ENCODE assay signal across 25 cellular contexts in genomic region chr12:66684222-66684621, GRCh38. TPM values are rescaled to one million over a fixed set of nuclear protein-coding genes. Genes with fewer than 3 reads are reported as not detected.
"Had no signal": no experiment of that assay in that cellular context is flagged by ENCODE, and none has a peak within 500 bp of the region (broad histone marks: within the 10 kb centered on the region; RNA-seq: fewer than 3 reads in every experiment).

No MANE protein-coding gene starts in this region.

- H3K4me3 ChIP-seq: left ventricle myocardium inferior, lung, mucosa of descending colon, ovary, right atrium auricular region, right lobe of liver, smooth muscle cell, tibial nerve, uterus had no signal

- FAIRE-seq: islet of Langerhans, kidney had no signal

- H3K27me3 ChIP-seq: ovary, right atrium auricular region, right lobe of liver, uterus had no signal

- DNase-seq: hypothalamus; immature natural killer cell; kidney; left ventricle myocardium inferior; midbrain; mucosa of descending colon; naive thymus-derived CD4-positive, alpha-beta T cell; ovary; right lobe of liver; stimulated activated CD4-positive, alpha-beta T cell treated with anti-CD3 and anti-CD28 coated beads, Interleukin-1b, Interleukin-23, amount 100 ng/mL, for 48 hours; stimulated activated CD4-positive, alpha-beta T cell treated with anti-CD3 and anti-CD28 coated beads, Interleukin-2, amount 100 ng/mL, for 48 hours; stimulated activated CD4-positive, alpha-beta T cell treated with anti-CD3 and anti-CD28 coated beads, Interleukin-4, amount 100 ng/mL, for 4 hours; stimulated activated CD8-positive, alpha-beta memory T cell treated with anti-CD3 and anti-CD28 coated beads, Interleukin-4, amount 100 ng/mL, for 48 hours; stimulated activated naive CD4-positive, alpha-beta T cell treated with Interleukin-2 at 50 U/mL for 16 hours; stimulated activated naive CD8-positive, alpha-beta T cell treated with anti-CD3 and anti-CD28 coated beads, Interleukin-15, amount 100 ng/mL, for 72 hours; substantia nigra; uterus had no signal

- H3K4me2 ChIP-seq: smooth muscle cell had no signal

- H3K27ac ChIP-seq: left ventricle myocardium inferior, ovary, right atrium auricular region, right lobe of liver, tibial nerve, uterus had no signal

- H3K4me1 ChIP-seq: left ventricle myocardium inferior, right atrium auricular region, right lobe of liver, uterus had no signal

- H3K9me3 ChIP-seq: left ventricle myocardium inferior, mucosa of descending colon, ovary, right atrium auricular region, right lobe of liver, tibial nerve, uterus had no signal

- H3K36me3 ChIP-seq: left ventricle myocardium inferior, ovary, right atrium auricular region, right lobe of liver, tibial nerve, uterus had no signal

- ATAC-seq: mucosa of descending colon; naive thymus-derived CD4-positive, alpha-beta T cell; natural killer cell treated with Interleukin-12 subunit alpha and Interleukin-12 subunit beta and Interleukin-15 and Interleukin-18, amount 100 ng/mL, for 72 hours; right lobe of liver; stimulated activated memory B cell treated with anti-CD40 and anti-IgM and Interleukin-4, amounts not matched to agents 10 μg/mL and 1 μg/mL and 100 μg/mL, for 72 hours; stimulated activated naive CD8-positive, alpha-beta T cell treated with anti-CD3 and anti-CD28 coated beads, Interleukin-15, amount 100 ng/mL, for 72 hours had no signal

RNA-seq across cellular contexts. Expression of gene GRIP1, which starts 5.3 kb away (rescaled TPM):
- total RNA-seq: pulmonary artery endothelial cell had no signal
